ENCODE assay signal across 28 cellular contexts in genomic region chr18:9842446-9842845, GRCh38. TPM values are rescaled to one million over a fixed set of nuclear protein-coding genes. Genes with fewer than 3 reads are reported as not detected.
"Had no signal": no experiment of that assay in that cellular context is flagged by ENCODE, and none has a peak within 500 bp of the region (broad histone marks: within the 10 kb centered on the region; RNA-seq: fewer than 3 reads in every experiment).

No MANE protein-coding gene starts in this region.

- FAIRE-seq: astrocyte, endometrium, endothelial cell of umbilical vein, frontal cortex had no signal

- H3K9me3 ChIP-seq: colonic mucosa had no signal

- DNase-seq: activated B cell treated with CpG ODN at 0.5 μM for 24 hours; activated CD4-positive, alpha-beta T cell treated with anti-CD3 and anti-CD28 coated beads for 48 hours; activated CD4-positive, alpha-beta T cell treated with anti-CD3 and anti-CD28 coated beads, Interleukin-2, amount 50 U/mL, for 1 hour; activated CD4-positive, alpha-beta T cell treated with anti-CD3 and anti-CD28 coated beads, Interleukin-2, amount 50 U/mL, for 48 hours; activated CD8-positive, alpha-beta memory T cell treated with anti-CD3 and anti-CD28 coated beads for 24 hours; activated CD8-positive, alpha-beta T cell treated with anti-CD3 and anti-CD28 coated beads for 36 hours; activated effector memory CD4-positive, alpha-beta T cell treated with Interleukin-2 at 50 U/mL for 16 hours; activated gamma-delta T cell treated with Interleukin-2 at 50 U/mL for 16 hours; activated naive CD4-positive, alpha-beta T cell treated with anti-CD3 and anti-CD28 coated beads, Interleukin-2, amount 50 U/mL, for 16 hours; activated naive CD4-positive, alpha-beta T cell treated with Interleukin-2 at 50 U/mL for 16 hours; activated T-cell treated with anti-CD3 and anti-CD28 coated beads, Interleukin-2, amount 50 U/mL, for 4 hours; amniotic stem cell; anterior cingulate cortex; caudate nucleus; colonic mucosa; effector CD8-positive, alpha-beta T cell; foreskin fibroblast; T-helper 1 cell; T-helper 17 cell; T1000; WERI-Rb-1 had no signal

- ATAC-seq: activated CD4-positive, CD25-positive, alpha-beta regulatory T cell treated with anti-CD3 and anti-CD28 coated beads, Interleukin-2, amount 50 U/mL, for 24 hours; activated CD8-positive, alpha-beta T cell treated with anti-CD3 and anti-CD28 coated beads for 36 hours; activated T-cell treated with anti-CD3 and anti-CD28 coated beads, Interleukin-2, amount 50 U/mL, for 4 hours; activated T-helper 17 cell treated with anti-CD3 and anti-CD28 coated beads, Interleukin-2, amount 50 U/mL, for 72 hours; T-helper 17 cell had no signal

- H3K36me3 ChIP-seq: colonic mucosa, WERI-Rb-1 had no signal

- H3K27ac ChIP-seq: colonic mucosa, epithelial cell of prostate, WERI-Rb-1 had no signal

- H3K27me3 ChIP-seq: colonic mucosa had no signal

- H3K4me1 ChIP-seq: colonic mucosa had no signal

- H3K4me3 ChIP-seq: colonic mucosa had no signal

RNA-seq across cellular contexts. Expression of gene TXNDC2, which starts 43.3 kb away (rescaled TPM):
- total RNA-seq: activated CD8-positive, alpha-beta T cell treated with anti-CD3 and anti-CD28 coated beads for 36 hours; activated T-cell treated with anti-CD3 and anti-CD28 coated beads, Interleukin-2, amount 50 U/mL, for 4 hours; activated T-helper 17 cell treated with anti-CD3 and anti-CD28 coated beads, Interleukin-2, amount 50 U/mL, for 72 hours; colonic mucosa; endothelial cell of umbilical vein; frontal cortex; T-helper 17 cell had no signal
